29 cellular contexts compared by ENCODE assay signal in genomic region chr12:108364879-108365278, GRCh38. TPM values are rescaled to one million over a fixed set of nuclear protein-coding genes. Genes with fewer than 3 reads are reported as not detected.
"Had no signal": no experiment of that assay in that cellular context is flagged by ENCODE, and none has a peak within 500 bp of the region (broad histone marks: within the 10 kb centered on the region; RNA-seq: fewer than 3 reads in every experiment).

No MANE protein-coding gene starts in this region.

- H3K27me3 ChIP-seq: left lung, neural progenitor cell, ovary, right atrium auricular region, right lobe of liver, suprapubic skin, tibial artery, upper lobe of left lung, vagina had no signal

- H2AFZ ChIP-seq: neural progenitor cell had no signal

- ATAC-seq: left colon; left lung; lower lobe of right lung; naive thymus-derived CD8-positive, alpha-beta T cell; right lobe of liver; stimulated activated naive B cell treated with anti-CD40 and anti-IgM and Interleukin-4, amounts not matched to agents 10 μg/mL and 1 μg/mL and 100 μg/mL, for 72 hours had no signal

- FAIRE-seq: islet of Langerhans, kidney had no signal

- H3K36me3 ChIP-seq: left lung, lower lobe of right lung, neural progenitor cell, neutrophil, ovary, right atrium auricular region, right lobe of liver, suprapubic skin, thoracic aorta, tibial artery, upper lobe of left lung, vagina had no signal

- H3K27ac ChIP-seq: left lung, lower lobe of right lung, neural progenitor cell, neutrophil, ovary, right atrium auricular region, right lobe of liver, suprapubic skin, thoracic aorta, tibial artery, upper lobe of left lung, vagina had no signal

- H3K4me3 ChIP-seq: left lung, lower lobe of right lung, neural progenitor cell, ovary, right atrium auricular region, right lobe of liver, smooth muscle cell, suprapubic skin, thoracic aorta, tibial artery, upper lobe of left lung, vagina had no signal

- DNase-seq: hypothalamus; immature natural killer cell; kidney; left colon; left lung; lower lobe of right lung; mammary epithelial cell; mesenchymal stem cell; naive thymus-derived CD8-positive, alpha-beta T cell; occipital lobe; ovary; right lobe of liver; stimulated activated CD4-positive, alpha-beta T cell treated with anti-CD3 and anti-CD28 coated beads, Interleukin-12 subunit alpha, Interleukin-12 subunit beta, amount 100 ng/mL, for 4 hours; stimulated activated CD4-positive, alpha-beta T cell treated with anti-CD3 and anti-CD28 coated beads, Interleukin-15, amount 100 ng/mL, for 24 hours; stimulated activated CD4-positive, alpha-beta T cell treated with anti-CD3 and anti-CD28 coated beads, Interleukin-2, amount 100 ng/mL, for 24 hours; stimulated activated CD4-positive, alpha-beta T cell treated with anti-CD3 and anti-CD28 coated beads, Interleukin-4, amount 100 ng/mL, for 1 hour; stimulated activated naive B cell treated with anti-CD40 and anti-IgM and Interleukin-4, amounts not matched to agents 10 μg/mL and 1 μg/mL and 100 μg/mL, for 72 hours; tibial artery; upper lobe of left lung had no signal

- H3K9me3 ChIP-seq: left lung, lower lobe of right lung, neutrophil, ovary, right atrium auricular region, right lobe of liver, suprapubic skin, thoracic aorta, tibial artery, upper lobe of left lung, vagina had no signal

- H3K9ac ChIP-seq: neural progenitor cell had no signal

- H3K4me1 ChIP-seq: lower lobe of right lung, neural progenitor cell, right atrium auricular region, right lobe of liver, suprapubic skin, tibial artery, upper lobe of left lung, vagina had no signal

- H3K4me2 ChIP-seq: neural progenitor cell, smooth muscle cell had no signal

RNA-seq across cellular contexts. Expression of gene CMKLR1, which starts 25.8 kb away (rescaled TPM):
- total RNA-seq: progenitor cell of endocrine pancreas, renal cortical epithelial cell had no signal
- polyA plus RNA-seq: mammary epithelial cell had no signal
